8 cellular contexts compared by ENCODE assay signal in genomic region chr2:231662811-231663457, GRCh38. TPM values are rescaled to one million over a fixed set of nuclear protein-coding genes. Genes with fewer than 3 reads are reported as not detected.
DNase-seq lines count a peak whose midpoint lies in the region; ATAC-seq and TF ChIP-seq lines count a peak whose summit lies in the region.

No MANE protein-coding gene starts in this region.

- H3K9me3 Mint-ChIP-seq in naive thymus-derived CD4-positive, alpha-beta T cell = peaks cover 0 to 5% (median 0%) of the 10 kb centered on the region in 11 donors

- ATAC-seq in naive thymus-derived CD4-positive, alpha-beta T cell = no peak
- no peak for ATAC-seq in GM18867 (IDR thresholded peaks at IDR 0.05; ENCODE audit: unreplicated experiment)
- no peak for ATAC-seq in GM21390 (IDR thresholded peaks at IDR 0.05; ENCODE audit: unreplicated experiment)

- peak overlapping the region; percentile 54 to 87 (median 80) for H3K4me3 Mint-ChIP-seq in naive thymus-derived CD4-positive, alpha-beta T cell

- H3K4me3 ChIP-seq in A673 (ENCODE audit: low read depth, low read length, poor library complexity, severe bottlenecking) (no peak overlapping the region), HUES6 (ENCODE audit: low read depth, low read length) (peak overlapping the region; percentile 42)
- peak overlapping the region; percentile 59 for H3K4me3 ChIP-seq in naive thymus-derived CD4-positive, alpha-beta T cell (ENCODE audit: low read length)

- H3K36me3 Mint-ChIP-seq in naive thymus-derived CD4-positive, alpha-beta T cell = peaks cover 0 to 5% (median 0%) of the 10 kb centered on the region in 5 donors

- peak overlapping the region; percentile 83 to 99 (median 96) for H3K27ac Mint-ChIP-seq in naive thymus-derived CD4-positive, alpha-beta T cell

- H3K27me3 ChIP-seq in A673 (replicated peaks; ENCODE audit: insufficient read depth, low read depth, low read length, poor library complexity) = no peaks in the 10 kb centered on the region
- peaks cover 4% of the 10 kb centered on the region; the same call in 1 of the 2 replicates for H3K27me3 ChIP-seq in HUES6 (ENCODE audit: control insufficient read depth, insufficient read depth, low read length)
- H3K27me3 ChIP-seq in naive thymus-derived CD4-positive, alpha-beta T cell (ENCODE audit: control insufficient read depth in 2 of 2, insufficient read depth in 2 of 2, low read length in 2 of 2) = no peaks in the 10 kb centered on the region

- peak overlapping the region; percentile 83 for H3K9ac ChIP-seq in HUES6 (ENCODE audit: low read length)

- H3K27me3 Mint-ChIP-seq in naive thymus-derived CD4-positive, alpha-beta T cell = no peaks in the 10 kb centered on the region

- DNase-seq in A673 (ENCODE audit: low spot score) (no peak), GDM1 (lab: John Stamatoyannopoulos, UW) (no peak), H4 (ENCODE audit: low spot score) (no peak)
- peak in 1 of 9 donors; percentile 13 for DNase-seq in naive thymus-derived CD4-positive, alpha-beta T cell

- no TSS peak for BruUV-seq in A673 (replicated peaks; lab: Mats Ljungman, UMichigan)

- H3K4me1 Mint-ChIP-seq in naive thymus-derived CD4-positive, alpha-beta T cell = peaks cover 8 to 34% (median 23%) of the 10 kb centered on the region in 7 donors

- H3K27ac ChIP-seq in A673 (ENCODE audit: low read depth, low read length, poor library complexity, severe bottlenecking) = peak overlapping the region; percentile 63
- peak overlapping the region; percentile 87 for H3K27ac ChIP-seq in HUES6 (ENCODE audit: low read depth, low read length)
- H3K27ac ChIP-seq in cingulate gyrus (ENCODE audit: low read depth, low read length) = peak overlapping the region; percentile 97
- peak overlapping the region; percentile 88 for H3K27ac ChIP-seq in naive thymus-derived CD4-positive, alpha-beta T cell (ENCODE audit: low read depth, low read length)

- H3K4me1 ChIP-seq in A673 (ENCODE audit: insufficient read depth, low read length, poor library complexity, severe bottlenecking) (peaks cover 12% of the 10 kb centered on the region), HUES6 (ENCODE audit: control insufficient read depth, insufficient read depth, low read length) (peaks cover 47% of the 10 kb centered on the region)
- peaks cover 8 to 14% of the 10 kb centered on the region in 2 donors for H3K4me1 ChIP-seq in naive thymus-derived CD4-positive, alpha-beta T cell (ENCODE audit: control insufficient read depth in 2 of 2, insufficient read depth in 2 of 2, low read length in 2 of 2)

- no peaks in the 10 kb centered on the region for H3K9me3 ChIP-seq in A673 (ENCODE audit: low read depth, low read length, poor library complexity, severe bottlenecking)
- no peaks in the 10 kb centered on the region for H3K9me3 ChIP-seq in HUES6 (ENCODE audit: control insufficient read depth, insufficient read depth, low read depth, low read length)
- H3K9me3 ChIP-seq in naive thymus-derived CD4-positive, alpha-beta T cell (ENCODE audit: control insufficient read depth in 2 of 3, low read length in 3 of 3) = no peaks in the 10 kb centered on the region

- intact Hi-C loops in A673 (cut with micrococcal nuclease; ENCODE audit: unreplicated experiment) = loop anchor here (1.0 kb wide), 1 partner anchor 44 kb away; no protein-coding TSS in a partner anchor
- intact Hi-C loops in naive thymus-derived CD4-positive, alpha-beta T cell (cut with micrococcal nuclease) = loop anchor here (1.0 to 5.0 kb wide), 13 partner anchors 14 to 1741 kb away; partner anchors contain the start of genes PDE6D (in 2 of the 2), FBXO36 (in 1 of the 2), NCL (in 1 of the 2) and TRIP12 (in 1 of the 2)

- H3K36me3 ChIP-seq in A673 (ENCODE audit: insufficient read depth, low read length, poor library complexity, severe bottlenecking) (no peaks in the 10 kb centered on the region), HUES6 (ENCODE audit: control insufficient read depth, insufficient read depth, low read length) (no peaks in the 10 kb centered on the region)
- no peaks in the 10 kb centered on the region for H3K36me3 ChIP-seq in naive thymus-derived CD4-positive, alpha-beta T cell (ENCODE audit: control insufficient read depth in 2 of 3, insufficient read depth in 3 of 3, low read length in 3 of 3)

- POLR2A ChIA-PET in A673 (lab: Charles Lee; ENCODE audit: low non-redundant PET) = no interaction called here
- POLR2A ChIA-PET in naive thymus-derived CD4-positive, alpha-beta T cell (lab: Charles Lee) = interaction anchor here (0.6 to 9.2 kb wide), 8 partner anchors 9 to 146 kb away, joined by 3 to 241 read pairs (median 8); partner anchors contain the start of gene PTMA

- CTCF ChIA-PET in A673 (lab: Charles Lee) = no interaction called here
- CTCF ChIA-PET in naive thymus-derived CD4-positive, alpha-beta T cell (lab: Charles Lee) = interaction anchor here (1.0 to 1.6 kb wide), 3 partner anchors 12 to 52 kb away, joined by 4 read pairs; no protein-coding TSS in a partner anchor

- no peak for TF ChIP-seq CTCF in A673 (conservative IDR thresholded peaks at IDR 0.05; ENCODE audit: low read depth, low read length)

RNA-seq across cellular contexts. Expression of gene PTMA, which starts 45.4 kb away (rescaled TPM):
- 1,708 and 1,722 TPM in 2 replicates for total RNA-seq in A673 (2021)
- total RNA-seq in naive thymus-derived CD4-positive, alpha-beta T cell = 1,000 to 10,000 TPM; 1,211 to 1,988 (median 1,290) TPM
- polyA plus RNA-seq in naive thymus-derived CD4-positive, alpha-beta T cell = 1,000 to 10,000 TPM; 1,543 to 2,051 TPM
- 1,956 and 2,048 TPM in 2 replicates for total RNA-seq in H4 (2014; rRNA removed; shearing (Covaris generic))
